Comparison of ENCODE assay signal across 32 cellular contexts in the genomic region with DNA sequence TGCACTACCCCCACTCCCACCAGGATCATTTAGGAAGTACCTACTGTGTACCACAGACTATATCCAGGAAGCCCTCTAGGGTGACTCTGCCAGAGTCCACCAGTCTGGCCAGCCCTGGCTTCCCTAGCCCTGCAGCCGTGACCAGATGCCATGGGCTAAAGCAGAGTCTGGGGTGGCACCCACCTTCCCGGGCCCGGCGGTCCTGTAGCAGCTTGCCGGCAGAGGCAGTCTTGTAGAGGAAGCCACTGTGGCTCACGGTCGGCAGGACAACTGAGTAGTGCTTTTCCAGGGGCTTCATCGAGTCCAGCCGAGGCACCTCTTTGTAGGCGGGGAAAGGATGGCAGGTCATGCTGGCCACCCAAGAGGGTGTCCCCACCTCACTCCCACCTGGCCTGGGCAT. TPM values are rescaled to one million over a fixed set of nuclear protein-coding genes. Genes with fewer than 3 reads are reported as not detected.
"Had no signal": no experiment of that assay in that cellular context is flagged by ENCODE, and none has a peak within 500 bp of the region (broad histone marks: within the 10 kb centered on the region; RNA-seq: fewer than 3 reads in every experiment).

No MANE protein-coding gene starts in this region.

- H3K9me3 ChIP-seq: adrenal gland, body of pancreas, heart left ventricle, left lung, mucosa of descending colon, ovary, psoas muscle, spleen, uterus had no signal

- H3K4me3 ChIP-seq: adrenal gland, body of pancreas, cardiac muscle cell, left lung, mucosa of descending colon, ovary, uterus had no signal

- H3K27me3 ChIP-seq: adrenal gland, body of pancreas, cardiac muscle cell, heart left ventricle, left lung, ovary, spleen, uterus had no signal

- H3K4me3 Mint-ChIP-seq: activated naive CD4-positive, alpha-beta T cell treated with anti-CD3 and anti-CD28 coated beads for 36 hours; activated naive CD8-positive, alpha-beta T cell treated with anti-CD3 and anti-CD28 coated beads for 36 hours; activated T-helper 1 cell treated with anti-CD3 and anti-CD28 coated beads, Interleukin-12 subunit alpha, Interleukin-12 subunit beta, Interleukin-2, Interleukin-4 antibody, amounts not matched to agents 30 ng/mL and 10 ng/mL and 1 ng/mL, durations not matched to agents 14 hours and 24 hours and 36 hours; natural killer cell treated with Interleukin-12 subunit alpha and Interleukin-12 subunit beta and Interleukin-15 and Interleukin-18, amount 100 ng/mL, for 72 hours; stimulated activated naive CD8-positive, alpha-beta T cell treated with anti-CD3 and anti-CD28 coated beads, Interleukin-15, amount 100 ng/mL, for 72 hours; T-helper 17 cell; type B pancreatic cell had no signal

- H3K4me1 ChIP-seq: body of pancreas, psoas muscle had no signal

- DNase-seq: activated CD4-positive, alpha-beta T cell treated with anti-CD3 and anti-CD28 coated beads for 48 hours; activated CD4-positive, alpha-beta T cell treated with anti-CD3 and anti-CD28 coated beads, Interleukin-2, amount 50 U/mL, for 48 hours; activated CD8-positive, alpha-beta memory T cell treated with anti-CD3 and anti-CD28 coated beads for 24 hours; activated effector memory CD4-positive, alpha-beta T cell treated with anti-CD3 and anti-CD28 coated beads, Interleukin-2, amount 50 U/mL, for 16 hours; activated naive CD4-positive, alpha-beta T cell treated with anti-CD3 and anti-CD28 coated beads for 36 hours; activated naive CD8-positive, alpha-beta T cell treated with anti-CD3 and anti-CD28 coated beads for 36 hours; activated T-cell treated with anti-CD3 and anti-CD28 coated beads, Interleukin-2, amount 50 U/mL, for 1 hour; adrenal gland; aorta; body of pancreas; cortex of kidney; effector memory CD8-positive, alpha-beta T cell; foreskin fibroblast; heart left ventricle; kidney glomerular epithelial cell; left lung; mucosa of descending colon; psoas muscle; spleen; stimulated activated CD4-positive, alpha-beta T cell treated with anti-CD3 and anti-CD28 coated beads, Interleukin-2, amount 100 ng/mL, for 48 hours; stimulated activated naive CD8-positive, alpha-beta T cell treated with anti-CD3 and anti-CD28 coated beads, Interleukin-15, amount 100 ng/mL, for 72 hours; T-helper 17 cell; T1000; WERI-Rb-1 had no signal

- H3K4me1 Mint-ChIP-seq: activated naive CD8-positive, alpha-beta T cell treated with anti-CD3 and anti-CD28 coated beads for 36 hours; stimulated activated naive CD8-positive, alpha-beta T cell treated with anti-CD3 and anti-CD28 coated beads, Interleukin-15, amount 100 ng/mL, for 72 hours had no signal

- FAIRE-seq: endothelial cell of umbilical vein had no signal

- H3K36me3 Mint-ChIP-seq: natural killer cell treated with Interleukin-12 subunit alpha and Interleukin-12 subunit beta and Interleukin-15 and Interleukin-18, amount 100 ng/mL, for 72 hours had no signal

- H3K27ac ChIP-seq: body of pancreas, cardiac muscle cell, left lung, psoas muscle, WERI-Rb-1 had no signal

- H3K27me3 Mint-ChIP-seq: activated naive CD8-positive, alpha-beta T cell treated with anti-CD3 and anti-CD28 coated beads for 36 hours; effector memory CD8-positive, alpha-beta T cell; natural killer cell treated with Interleukin-12 subunit alpha and Interleukin-12 subunit beta and Interleukin-15 and Interleukin-18, amount 100 ng/mL, for 72 hours; stimulated activated naive CD8-positive, alpha-beta T cell treated with anti-CD3 and anti-CD28 coated beads, Interleukin-15, amount 100 ng/mL, for 72 hours; T-helper 17 cell; type B pancreatic cell had no signal

- H3K36me3 ChIP-seq: ovary, uterus had no signal

- H3K9me3 Mint-ChIP-seq: activated naive CD4-positive, alpha-beta T cell treated with anti-CD3 and anti-CD28 coated beads for 36 hours; activated naive CD8-positive, alpha-beta T cell treated with anti-CD3 and anti-CD28 coated beads for 36 hours; activated T-helper 1 cell treated with anti-CD3 and anti-CD28 coated beads, Interleukin-12 subunit alpha, Interleukin-12 subunit beta, Interleukin-2, Interleukin-4 antibody, amounts not matched to agents 30 ng/mL and 10 ng/mL and 1 ng/mL, durations not matched to agents 14 hours and 24 hours and 36 hours; effector memory CD8-positive, alpha-beta T cell; natural killer cell treated with Interleukin-12 subunit alpha and Interleukin-12 subunit beta and Interleukin-15 and Interleukin-18, amount 100 ng/mL, for 72 hours; stimulated activated naive CD8-positive, alpha-beta T cell treated with anti-CD3 and anti-CD28 coated beads, Interleukin-15, amount 100 ng/mL, for 72 hours; type B pancreatic cell had no signal

- H3K27ac Mint-ChIP-seq: activated naive CD4-positive, alpha-beta T cell treated with anti-CD3 and anti-CD28 coated beads for 36 hours; activated naive CD8-positive, alpha-beta T cell treated with anti-CD3 and anti-CD28 coated beads for 36 hours; activated T-helper 1 cell treated with anti-CD3 and anti-CD28 coated beads, Interleukin-12 subunit alpha, Interleukin-12 subunit beta, Interleukin-2, Interleukin-4 antibody, amounts not matched to agents 30 ng/mL and 10 ng/mL and 1 ng/mL, durations not matched to agents 14 hours and 24 hours and 36 hours; effector memory CD8-positive, alpha-beta T cell; natural killer cell treated with Interleukin-12 subunit alpha and Interleukin-12 subunit beta and Interleukin-15 and Interleukin-18, amount 100 ng/mL, for 72 hours; T-helper 17 cell; type B pancreatic cell had no signal

RNA-seq across cellular contexts. Expression of a gene that starts 27.2 kb away (rescaled TPM):
- total RNA-seq: chondrocyte had no signal
- polyA plus RNA-seq: cardiac muscle cell had no signal
